ENCODE assay signal across 8 cellular contexts in genomic region chr22:34414467-34415440, GRCh38.
DNase-seq lines count a peak whose midpoint lies in the region; ATAC-seq, FAIRE-seq and TF ChIP-seq lines count a peak whose summit lies in the region.

No MANE protein-coding gene starts in this region.

- H3K9me2 ChIP-seq in neural cell (ENCODE audit: insufficient read depth, low read length), result no peaks in the 10 kb centered on the region

- peak; percentile 52 for TF ChIP-seq RAD21 in neural cell (conservative IDR thresholded peaks at IDR 0.05)

- TF ChIP-seq EP300 in neural cell (conservative IDR thresholded peaks at IDR 0.05; ENCODE audit: poor library complexity, severe bottlenecking), result no peak

- H3F3A ChIP-seq in neural cell (ENCODE audit: insufficient read depth, low read length, poor library complexity, severe bottlenecking), result no peaks in the 10 kb centered on the region

- H3K79me2 ChIP-seq in neural cell (replicated peaks; ENCODE audit: insufficient read depth, low read length), result no peaks in the 10 kb centered on the region

- H3K4me3 ChIP-seq in bronchial epithelial cell (ENCODE audit: low read depth, low read length) (no peak overlapping the region), neural cell (ENCODE audit: low read length) (no peak overlapping the region)

- no peak overlapping the region for H3K27ac ChIP-seq in neural cell (ENCODE audit: low read length)

- DNase-seq in ELF-1 (ENCODE audit: low read depth, low spot score) (peak; percentile 90), HFFc6 (no peak), NOMO-1 (lab: John Stamatoyannopoulos, UW; ENCODE audit: unreplicated experiment in 2 of 2) (peak; percentile 19 to 40), bronchial epithelial cell (ENCODE audit: low read depth) (peak; percentile 61), NCI-H2196 (lab: John Stamatoyannopoulos, UW; ENCODE audit: unreplicated experiment) (no peak)

- H3K9ac ChIP-seq in neural cell (ENCODE audit: low read length), result no peak overlapping the region

- no peak overlapping the region for H3K4me2 ChIP-seq in neural cell (ENCODE audit: low read length)

- H3K27me3 ChIP-seq in bronchial epithelial cell (ENCODE audit: control insufficient read depth, insufficient read depth, low read length) (no peaks in the 10 kb centered on the region), neural cell (ENCODE audit: insufficient read depth, low read depth, low read length) (no peaks in the 10 kb centered on the region)

- H3K36me3 ChIP-seq in bronchial epithelial cell (ENCODE audit: control insufficient read depth, insufficient read depth, low read length) (no peaks in the 10 kb centered on the region), neural cell (ENCODE audit: insufficient read depth, low read length) (no peaks in the 10 kb centered on the region)

- no peak overlapping the region for H3K4me3 Mint-ChIP-seq in HFFc6

- no peak overlapping the region for H2AFZ ChIP-seq in neural cell (ENCODE audit: low read depth, low read length)

- H3K4me1 Mint-ChIP-seq in HFFc6 (ENCODE audit: low read depth), result no peaks in the 10 kb centered on the region

- FAIRE-seq in bronchial epithelial cell (lab: Jason Lieb, UNC), result peak; percentile 98

- ATAC-seq in GM19452 (IDR thresholded peaks at IDR 0.05; ENCODE audit: unreplicated experiment) (no peak), HG03175 (IDR thresholded peaks at IDR 0.05; ENCODE audit: unreplicated experiment) (no peak)

- H3K9me3 Mint-ChIP-seq in HFFc6, result peaks cover 45% of the 10 kb centered on the region

- H3K27me3 Mint-ChIP-seq in HFFc6 (ENCODE audit: insufficient read depth), result no peaks in the 10 kb centered on the region; the same call in 1 of the 2 replicates

- no peaks in the 10 kb centered on the region for H3K9me3 ChIP-seq in neural cell (ENCODE audit: low read length)

- H3K36me3 Mint-ChIP-seq in HFFc6 (ENCODE audit: low read depth), result peaks cover 7% of the 10 kb centered on the region; the same call in 1 of the 2 replicates

- TF ChIP-seq CTCF in HFFc6 (IDR thresholded peaks at IDR 0.05) (peak; percentile 45; the same call in 1 of the 2 replicates), bronchial epithelial cell (IDR thresholded peaks at IDR 0.05; ENCODE audit: insufficient read depth, low read length, severe bottlenecking) (peak; percentile 72), neural cell (IDR thresholded peaks at IDR 0.05; ENCODE audit: poor library complexity, severe bottlenecking) (peak; percentile 49)

- no peaks in the 10 kb centered on the region for H4K20me1 ChIP-seq in neural cell (ENCODE audit: insufficient read depth)

- H3K27ac Mint-ChIP-seq in HFFc6, result no peak overlapping the region

TF ChIP-seq in neural cell, 6 proteins besides CTCF, POLR2A, EP300 and RAD21:
- TF ChIP-seq, protein P1, sequence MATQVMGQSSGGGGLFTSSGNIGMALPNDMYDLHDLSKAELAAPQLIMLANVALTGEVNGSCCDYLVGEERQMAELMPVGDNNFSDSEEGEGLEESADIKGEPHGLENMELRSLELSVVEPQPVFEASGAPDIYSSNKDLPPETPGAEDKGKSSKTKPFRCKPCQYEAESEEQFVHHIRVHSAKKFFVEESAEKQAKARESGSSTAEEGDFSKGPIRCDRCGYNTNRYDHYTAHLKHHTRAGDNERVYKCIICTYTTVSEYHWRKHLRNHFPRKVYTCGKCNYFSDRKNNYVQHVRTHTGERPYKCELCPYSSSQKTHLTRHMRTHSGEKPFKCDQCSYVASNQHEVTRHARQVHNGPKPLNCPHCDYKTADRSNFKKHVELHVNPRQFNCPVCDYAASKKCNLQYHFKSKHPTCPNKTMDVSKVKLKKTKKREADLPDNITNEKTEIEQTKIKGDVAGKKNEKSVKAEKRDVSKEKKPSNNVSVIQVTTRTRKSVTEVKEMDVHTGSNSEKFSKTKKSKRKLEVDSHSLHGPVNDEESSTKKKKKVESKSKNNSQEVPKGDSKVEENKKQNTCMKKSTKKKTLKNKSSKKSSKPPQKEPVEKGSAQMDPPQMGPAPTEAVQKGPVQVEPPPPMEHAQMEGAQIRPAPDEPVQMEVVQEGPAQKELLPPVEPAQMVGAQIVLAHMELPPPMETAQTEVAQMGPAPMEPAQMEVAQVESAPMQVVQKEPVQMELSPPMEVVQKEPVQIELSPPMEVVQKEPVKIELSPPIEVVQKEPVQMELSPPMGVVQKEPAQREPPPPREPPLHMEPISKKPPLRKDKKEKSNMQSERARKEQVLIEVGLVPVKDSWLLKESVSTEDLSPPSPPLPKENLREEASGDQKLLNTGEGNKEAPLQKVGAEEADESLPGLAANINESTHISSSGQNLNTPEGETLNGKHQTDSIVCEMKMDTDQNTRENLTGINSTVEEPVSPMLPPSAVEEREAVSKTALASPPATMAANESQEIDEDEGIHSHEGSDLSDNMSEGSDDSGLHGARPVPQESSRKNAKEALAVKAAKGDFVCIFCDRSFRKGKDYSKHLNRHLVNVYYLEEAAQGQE (IDR thresholded peaks at IDR 0.05; ENCODE audit: borderline replicate concordance), result peak; percentile 47
- TF ChIP-seq SMC3 (conservative IDR thresholded peaks at IDR 0.05; ENCODE audit: poor library complexity), result peak; percentile 37
- TF ChIP-seq MXI1 (conservative IDR thresholded peaks at IDR 0.05; ENCODE audit: poor library complexity, severe bottlenecking), result no peak
- no peak for TF ChIP-seq TAF1 (IDR thresholded peaks at IDR 0.05; ENCODE audit: low read depth)

Comparison
In these comparisons a context has a peak if more than half of its experiments do, and no peak if none do; other contexts are left out.
1. DNase-seq: peak in ELF-1 (single experiment), NOMO-1 (2 of 2) and bronchial epithelial cell (single experiment); none in HFFc6 (single experiment) and NCI-H2196 (single experiment).
2. Peak in every context shown above with its lines, with median percentiles within 50 percentile points of each other: CTCF ChIP-seq.